Comparison of ENCODE assay signal across 16 cellular contexts in the genomic region with DNA sequence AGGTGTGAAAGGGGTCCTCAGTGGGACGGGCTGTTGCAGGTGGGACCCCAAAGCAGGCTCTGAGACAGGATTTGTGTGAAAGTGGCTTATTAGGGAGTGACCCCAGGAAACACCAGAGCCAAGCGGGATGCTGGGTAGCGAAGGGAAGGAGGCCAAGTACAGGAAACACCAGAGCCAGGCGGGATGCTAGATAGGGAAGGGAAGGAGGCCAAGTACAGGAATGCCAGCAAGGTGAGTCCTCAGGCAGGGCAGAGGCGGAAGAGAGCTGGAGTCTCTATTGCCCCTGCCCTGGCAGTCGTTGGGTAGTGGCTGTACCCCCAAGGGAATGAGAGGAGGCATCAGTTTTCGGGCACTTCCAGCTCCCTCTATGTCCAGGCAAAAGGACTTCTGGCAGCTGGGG. TPM values are rescaled to one million over a fixed set of nuclear protein-coding genes. Genes with fewer than 3 reads are reported as not detected.
"Had no signal": no experiment of that assay in that cellular context is flagged by ENCODE, and none has a peak within 500 bp of the region (broad histone marks: within the 10 kb centered on the region; RNA-seq: fewer than 3 reads in every experiment).

No MANE protein-coding gene starts in this region.

- ATAC-seq: activated naive CD4-positive, alpha-beta T cell treated with anti-CD3 and anti-CD28 coated beads, Interleukin-2, amount 50 U/mL, for 72 hours; activated T-helper 17 cell treated with anti-CD3 and anti-CD28 coated beads, Interleukin-2, amount 50 U/mL, for 72 hours; gastroesophageal sphincter; lower lobe of right lung; stimulated activated naive CD8-positive, alpha-beta T cell treated with anti-CD3 and anti-CD28 coated beads, Interleukin-15, Interleukin-2, amounts not matched to agents 100 U/mL and 50 U/mL, for 24 hours had no signal

- H3K27me3 ChIP-seq: gastroesophageal sphincter, upper lobe of right lung had no signal

- DNase-seq: activated B cell treated with CpG ODN at 0.5 μM for 24 hours; activated CD4-positive, alpha-beta T cell treated with anti-CD3 and anti-CD28 coated beads, Interleukin-2, amount 50 U/mL, for 1 hour; activated T-cell treated with anti-CD3 and anti-CD28 coated beads for 4 hours; amniotic stem cell; lower lobe of right lung; naive thymus-derived CD4-positive, alpha-beta T cell; psoas muscle; stimulated activated CD4-positive, alpha-beta T cell treated with anti-CD3 and anti-CD28 coated beads, Interleukin-2, amount 100 ng/mL, for 48 hours; stimulated activated naive CD8-positive, alpha-beta T cell treated with anti-CD3 and anti-CD28 coated beads, Interleukin-15, Interleukin-2, amounts not matched to agents 100 U/mL and 50 U/mL, for 24 hours; T-helper 2 cell; upper lobe of right lung had no signal

- H3K4me3 ChIP-seq: gastroesophageal sphincter, lower lobe of right lung, psoas muscle, upper lobe of right lung had no signal

- H3K27ac ChIP-seq: psoas muscle had no signal

- FAIRE-seq: TTC549 had no signal

- H3K4me1 ChIP-seq: psoas muscle had no signal

- H3K36me3 ChIP-seq: gastroesophageal sphincter, lower lobe of right lung, upper lobe of right lung had no signal

- H3K9me3 ChIP-seq: gastroesophageal sphincter, lower lobe of right lung, psoas muscle, upper lobe of right lung had no signal

RNA-seq across cellular contexts. Expression of a gene that starts 30.5 kb away (rescaled TPM):
- total RNA-seq: activated CD8-positive, alpha-beta memory T cell treated with anti-CD3 and anti-CD28 coated beads for 36 hours had no signal
- polyA plus RNA-seq: naive thymus-derived CD4-positive, alpha-beta T cell had no signal
